ENCODE assay signal across 14 cellular contexts in the genomic region with DNA sequence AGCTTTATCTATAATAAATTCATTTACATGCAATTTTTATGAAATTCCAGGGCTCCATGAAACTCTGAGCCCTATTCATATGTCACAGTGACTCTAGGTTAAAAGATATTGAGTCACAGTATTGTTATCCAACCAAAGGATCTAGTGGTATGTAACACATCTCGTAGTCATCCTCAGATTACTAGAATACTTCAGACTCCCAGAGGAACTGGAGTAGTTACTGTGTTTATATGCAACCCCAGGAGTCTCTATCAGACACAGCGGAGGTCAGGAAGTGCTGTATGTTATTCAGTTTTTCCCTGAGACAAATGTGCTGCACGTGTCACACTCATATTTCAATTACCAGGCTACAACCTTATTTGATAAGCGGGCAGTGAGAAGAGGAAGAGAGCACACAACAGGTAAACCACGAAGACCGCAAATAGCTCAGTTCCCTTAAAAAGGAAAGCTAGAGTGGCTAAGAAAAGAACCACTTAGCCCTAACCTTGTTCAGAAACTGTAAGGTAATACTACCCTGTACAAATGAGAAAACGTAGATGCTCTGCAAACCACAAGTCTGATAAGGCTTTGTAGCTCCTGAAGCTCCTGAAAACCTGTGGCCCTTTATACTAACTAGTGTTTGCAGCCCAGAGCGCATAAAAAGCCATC.
DNase-seq lines count a peak whose midpoint lies in the region; ATAC-seq and TF ChIP-seq lines count a peak whose summit lies in the region.
"Had no signal": no experiment of that assay in that cellular context is flagged by ENCODE, and none has a peak within 500 bp of the region (broad histone marks: within the 10 kb centered on the region; RNA-seq: fewer than 3 reads in every experiment).

No MANE protein-coding gene starts in this region.

- no peak overlapping the region for H2BK5ac ChIP-seq in mesenchymal stem cell (ENCODE audit: low read depth, low read length, poor library complexity, severe bottlenecking)

- no peak overlapping the region for H3K14ac ChIP-seq in mesenchymal stem cell (ENCODE audit: low read length in 2 of 2)

- DNase-seq in mesenchymal stem cell: peak; percentile 3
- DNase-seq in activated CD4-positive, alpha-beta T cell treated with anti-CD3 and anti-CD28 coated beads for 1 hour: no peak
- no peak for DNase-seq in psoas muscle
- DNase-seq in smooth muscle cell (lab: John Stamatoyannopoulos, UW; ENCODE audit: unreplicated experiment): no peak
- no peak for DNase-seq in GM19240 (ENCODE audit: insufficient read length, low spot score)
- DNase-seq: activated T-cell treated with anti-CD3 and anti-CD28 coated beads, Interleukin-2, amount 50 U/mL, for 1 hour; body of pancreas; CD8-positive, alpha-beta T cell; NCI-H1417 treated with DMSO at 0.1 percent for 48 hours; small intestine; stimulated activated CD8-positive, alpha-beta memory T cell treated with anti-CD3 and anti-CD28 coated beads, Interleukin-4, amount 100 ng/mL, for 48 hours had no signal

- no peaks in the 10 kb centered on the region for H3K36me3 ChIP-seq in mesenchymal stem cell (ENCODE audit: control insufficient read depth in 1 of 2, insufficient read depth in 2 of 2, low read depth in 1 of 2, low read length in 2 of 2)
- H3K36me3 ChIP-seq in psoas muscle (ENCODE audit: insufficient read depth in 1 of 2, low read depth in 1 of 2): no peaks in the 10 kb centered on the region
- no peaks in the 10 kb centered on the region for H3K36me3 ChIP-seq in smooth muscle cell (ENCODE audit: low read depth)

- H3K9ac ChIP-seq in mesenchymal stem cell (ENCODE audit: low read length): no peak overlapping the region
- H3K9ac ChIP-seq in smooth muscle cell (ENCODE audit: low read depth): no peak overlapping the region

- intact Hi-C loops in psoas muscle (cut with DNase I): no loop called here

- 65% methylated on average over 7 of the region's 8 CpGs for WGBS in mesenchymal stem cell
- WGBS in psoas muscle, 3 donors: 61 to 64% (median 62%) methylated on average over 8 of the region's 8 CpGs
- WGBS in smooth muscle cell (ENCODE audit: low lambda C conversion rate): 81% methylated on average over 8 of the region's 8 CpGs

- H3K79me1 ChIP-seq in mesenchymal stem cell (replicated peaks; ENCODE audit: low read length, poor library complexity, severe bottlenecking): no peaks in the 10 kb centered on the region

- H2BK12ac ChIP-seq in mesenchymal stem cell (ENCODE audit: low read length in 2 of 2): no peak overlapping the region

- no peak overlapping the region for H2BK120ac ChIP-seq in mesenchymal stem cell (ENCODE audit: low read depth, low read length)

- H3K4me2 ChIP-seq in mesenchymal stem cell (ENCODE audit: low read length, poor library complexity, severe bottlenecking) (no peak overlapping the region), smooth muscle cell (no peak overlapping the region)

- peaks cover 14% of the 10 kb centered on the region for H3K9me3 ChIP-seq in mesenchymal stem cell (ENCODE audit: control insufficient read depth, low read length)
- H3K9me3 ChIP-seq in psoas muscle: no peaks in the 10 kb centered on the region
- H3K9me3 ChIP-seq in smooth muscle cell (replicated peaks; ENCODE audit: low read depth): no peaks in the 10 kb centered on the region
- H3K9me3 ChIP-seq: body of pancreas had no signal

- no peak overlapping the region for H3K4ac ChIP-seq in mesenchymal stem cell (ENCODE audit: low read depth in 1 of 2, low read length in 2 of 2)

- no peak overlapping the region for H3K23ac ChIP-seq in mesenchymal stem cell (ENCODE audit: low read length in 2 of 2)

- TF ChIP-seq CTCF in psoas muscle (IDR thresholded peaks at IDR 0.05) (no peak), smooth muscle cell (IDR thresholded peaks at IDR 0.05; ENCODE audit: borderline replicate concordance, insufficient read depth, poor library complexity, severe bottlenecking) (no peak)

- no peak overlapping the region for H4K8ac ChIP-seq in mesenchymal stem cell (ENCODE audit: low read length)

- no peak overlapping the region for H2BK15ac ChIP-seq in mesenchymal stem cell (ENCODE audit: low read depth, poor library complexity, severe bottlenecking)

- H3K4me1 ChIP-seq in mesenchymal stem cell (ENCODE audit: control insufficient read depth, insufficient read depth, low read depth, low read length): no peaks in the 10 kb centered on the region
- H3K4me1 ChIP-seq in psoas muscle: no peaks in the 10 kb centered on the region
- no peaks in the 10 kb centered on the region for H3K4me1 ChIP-seq in smooth muscle cell (ENCODE audit: low read depth)
- H3K4me1 ChIP-seq: body of pancreas had no signal

- H2AK5ac ChIP-seq in mesenchymal stem cell (ENCODE audit: low read length, severe bottlenecking): no peak overlapping the region

- H4K20me1 ChIP-seq in smooth muscle cell (ENCODE audit: low read depth): no peaks in the 10 kb centered on the region

- H4K91ac ChIP-seq in mesenchymal stem cell (ENCODE audit: low read length): no peak overlapping the region

- H3K27ac ChIP-seq in mesenchymal stem cell (ENCODE audit: low read length, poor library complexity, severe bottlenecking): no peak overlapping the region
- no peak overlapping the region for H3K27ac ChIP-seq in psoas muscle
- H3K27ac ChIP-seq in smooth muscle cell (ENCODE audit: low read depth): no peak overlapping the region
- H3K27ac ChIP-seq: body of pancreas had no signal

- H3F3A ChIP-seq in smooth muscle cell (ENCODE audit: low read depth): no peaks in the 10 kb centered on the region

- H3K27me3 ChIP-seq in mesenchymal stem cell (ENCODE audit: control insufficient read depth in 1 of 2, insufficient read depth in 1 of 2, low read length in 2 of 2) (no peaks in the 10 kb centered on the region), psoas muscle (ENCODE audit: insufficient read depth in 3 of 3, low read length in 2 of 3) (no peaks in the 10 kb centered on the region), smooth muscle cell (ENCODE audit: low read depth) (no peaks in the 10 kb centered on the region)
- H3K27me3 ChIP-seq: body of pancreas had no signal

- no peak overlapping the region for H2AFZ ChIP-seq in mesenchymal stem cell (ENCODE audit: low read depth, low read length)
- no peak overlapping the region for H2AFZ ChIP-seq in smooth muscle cell (ENCODE audit: low read depth)

- H3K79me2 ChIP-seq in smooth muscle cell (ENCODE audit: low read depth): no peaks in the 10 kb centered on the region

- ATAC-seq in GM19328 (IDR thresholded peaks at IDR 0.05; ENCODE audit: unreplicated experiment) (peak; percentile 92), HG02678 (IDR thresholded peaks at IDR 0.05; ENCODE audit: unreplicated experiment) (peak; percentile 93), HG03469 (IDR thresholded peaks at IDR 0.05; ENCODE audit: unreplicated experiment) (peak; percentile 95), psoas muscle (no peak)
- ATAC-seq: body of pancreas; CD8-positive, alpha-beta T cell had no signal

- no peak overlapping the region for H3K4me3 ChIP-seq in mesenchymal stem cell (ENCODE audit: insufficient read depth in 1 of 2, low read depth in 1 of 2, low read length in 2 of 2)
- H3K4me3 ChIP-seq in psoas muscle: no peak overlapping the region
- H3K4me3 ChIP-seq in smooth muscle cell: no peak overlapping the region
- H3K4me3 ChIP-seq: body of pancreas had no signal

- H3K18ac ChIP-seq in mesenchymal stem cell (ENCODE audit: low read depth in 1 of 2, low read length in 2 of 2): no peak overlapping the region

Comparison
In these comparisons a context has a peak if more than half of its experiments do, and no peak if none do; other contexts are left out.
1. ATAC-seq: peak in GM19328 (single experiment), HG02678 (single experiment) and HG03469 (single experiment); none in psoas muscle (0 of 4).